In the genomic region with DNA sequence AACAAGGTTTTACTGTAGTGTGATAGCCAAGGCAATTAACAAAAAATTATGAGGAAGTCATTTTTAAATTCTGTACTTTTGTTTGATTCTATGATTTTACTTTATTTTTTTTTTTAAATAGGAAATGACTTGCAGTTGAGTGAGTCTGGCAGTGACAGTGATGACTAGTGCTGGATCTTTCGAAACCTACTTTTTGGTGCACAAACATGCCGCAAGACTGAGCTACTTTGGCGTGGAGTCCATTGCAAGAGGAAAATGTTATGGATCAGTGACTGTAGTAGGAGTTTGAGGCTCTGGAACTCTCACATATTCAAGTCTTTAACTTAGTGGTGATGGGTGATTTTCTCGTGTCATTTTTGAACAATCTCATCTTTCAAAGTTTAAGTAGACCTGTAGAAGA, we compare ENCODE assay signal across 19 cellular contexts. TPM values are rescaled to one million over a fixed set of nuclear protein-coding genes. Genes with fewer than 3 reads are reported as not detected.
DNase-seq lines count a peak whose midpoint lies in the region; TF ChIP-seq lines count a peak whose summit lies in the region.
"Had no signal": no experiment of that assay in that cellular context is flagged by ENCODE, and none has a peak within 500 bp of the region (broad histone marks: within the 10 kb centered on the region; RNA-seq: fewer than 3 reads in every experiment).

No MANE protein-coding gene starts in this region.

- no peak overlapping the region for H3K18ac ChIP-seq in mesenchymal stem cell (ENCODE audit: low read depth in 1 of 2, low read length in 2 of 2)

- H2BK12ac ChIP-seq in mesenchymal stem cell (ENCODE audit: low read length in 2 of 2): no peak overlapping the region

- H3K4me1 ChIP-seq in mesenchymal stem cell (ENCODE audit: control insufficient read depth, insufficient read depth, low read depth, low read length): no peaks in the 10 kb centered on the region
- H3K4me1 ChIP-seq: upper lobe of right lung had no signal

- no peak overlapping the region for H2BK5ac ChIP-seq in mesenchymal stem cell (ENCODE audit: low read depth, low read length, poor library complexity, severe bottlenecking)

- H2BK15ac ChIP-seq in mesenchymal stem cell (ENCODE audit: low read depth, poor library complexity, severe bottlenecking): no peak overlapping the region

- WGBS in mesenchymal stem cell: 95% methylated on average over 3 of the region's 4 CpGs

- H2AFZ ChIP-seq in mesenchymal stem cell (ENCODE audit: low read depth, low read length): no peak overlapping the region
- H2AFZ ChIP-seq: PC-9 had no signal

- H3K79me1 ChIP-seq in mesenchymal stem cell (replicated peaks; ENCODE audit: low read length, poor library complexity, severe bottlenecking): peaks cover 24% of the 10 kb centered on the region

- H3K23ac ChIP-seq in mesenchymal stem cell (ENCODE audit: low read length in 2 of 2): no peak overlapping the region

- H2AK5ac ChIP-seq in mesenchymal stem cell (ENCODE audit: low read length, severe bottlenecking): no peak overlapping the region

- H4K8ac ChIP-seq in mesenchymal stem cell (ENCODE audit: low read length): no peak overlapping the region

- no peak overlapping the region for H3K4me2 ChIP-seq in mesenchymal stem cell (ENCODE audit: low read length, poor library complexity, severe bottlenecking)
- H3K4me2 ChIP-seq: PC-9 had no signal

- H2BK120ac ChIP-seq in mesenchymal stem cell (ENCODE audit: low read depth, low read length): no peak overlapping the region

- no peak overlapping the region for H3K14ac ChIP-seq in mesenchymal stem cell (ENCODE audit: low read length in 2 of 2)

- H3K27ac ChIP-seq in mesenchymal stem cell (ENCODE audit: low read length, poor library complexity, severe bottlenecking): no peak overlapping the region
- H3K27ac ChIP-seq: C4-2B, PC-9, upper lobe of right lung, VCaP had no signal

- no peaks in the 10 kb centered on the region for H3K9me3 ChIP-seq in mesenchymal stem cell (ENCODE audit: control insufficient read depth, low read length)
- H3K9me3 ChIP-seq: upper lobe of right lung had no signal

- H3K36me3 ChIP-seq in mesenchymal stem cell (ENCODE audit: control insufficient read depth in 1 of 2, insufficient read depth in 2 of 2, low read depth in 1 of 2, low read length in 2 of 2): peaks cover 36 to 93% of the 10 kb centered on the region in 2 experiments

- POLR2A ChIA-PET in HEK293T (lab: Yijun Ruan, JAX): no interaction called here

- no peak overlapping the region for H3K4ac ChIP-seq in mesenchymal stem cell (ENCODE audit: low read depth in 1 of 2, low read length in 2 of 2)

- H3K4me3 ChIP-seq in mesenchymal stem cell (ENCODE audit: insufficient read depth in 1 of 2, low read depth in 1 of 2, low read length in 2 of 2): no peak overlapping the region
- H3K4me3 ChIP-seq: PC-9, upper lobe of right lung had no signal

- CTCF ChIA-PET in HEK293T (lab: Yijun Ruan, JAX): no interaction called here

- H4K91ac ChIP-seq in mesenchymal stem cell (ENCODE audit: low read length): no peak overlapping the region

- DNase-seq in AML-193 (lab: John Stamatoyannopoulos, UW): peak; percentile 81 to 85
- peak; percentile 60 for DNase-seq in HS-5 (ENCODE audit: low read depth)
- peak; percentile 38 for DNase-seq in amniotic epithelial cell (ENCODE audit: low read depth)
- DNase-seq in mesenchymal stem cell: peak; percentile 16
- no peak for DNase-seq in HEK293T (ENCODE audit: extremely low spot score)
- no peak for DNase-seq in DMS153 (lab: John Stamatoyannopoulos, UW)
- no peak for DNase-seq in NCI-H2107 (lab: John Stamatoyannopoulos, UW)
- DNase-seq: activated CD8-positive, alpha-beta memory T cell treated with anti-CD3 and anti-CD28 coated beads, Interleukin-2, amount 10 ng/mL, durations not matched to agents 7 days and 5 days; activated naive CD4-positive, alpha-beta T cell treated with Interleukin-2 at 50 U/mL for 16 hours; DND-41; effector CD4-positive, alpha-beta T cell; KG1; NCI-H146; NCI-H524; PC-9; stimulated activated CD4-positive, alpha-beta T cell treated with anti-CD3 and anti-CD28 coated beads, Interleukin-4, amount 100 ng/mL, for 24 hours; upper lobe of right lung had no signal

- H3K9ac ChIP-seq in mesenchymal stem cell (ENCODE audit: low read length): peak overlapping the region; percentile 74

- no peaks in the 10 kb centered on the region for H3K27me3 ChIP-seq in mesenchymal stem cell (ENCODE audit: control insufficient read depth in 1 of 2, insufficient read depth in 1 of 2, low read length in 2 of 2)
- H3K27me3 ChIP-seq: upper lobe of right lung had no signal

TF ChIP-seq in HEK293T, 16 proteins besides CTCF, POLR2A, EP300 and RAD21:
- TF ChIP-seq CTBP1 (IDR thresholded peaks at IDR 0.05; ENCODE audit: borderline replicate concordance) (no peak), FOXM1 (IDR thresholded peaks at IDR 0.05; ENCODE audit: borderline replicate concordance) (no peak), FOXK2 (IDR thresholded peaks at IDR 0.05) (no peak), BHLHE40 (IDR thresholded peaks at IDR 0.05; ENCODE audit: borderline replicate concordance) (no peak), NFRKB (IDR thresholded peaks at IDR 0.05) (no peak), ZNF384 (IDR thresholded peaks at IDR 0.05) (no peak), SUZ12 (IDR thresholded peaks at IDR 0.05) (no peak), TARDBP (IDR thresholded peaks at IDR 0.05) (no peak), LEF1 (IDR thresholded peaks at IDR 0.05; ENCODE audit: borderline replicate concordance) (no peak), ARNT (IDR thresholded peaks at IDR 0.05) (no peak), L3MBTL2 (conservative IDR thresholded peaks at IDR 0.05) (no peak), ELF4 (IDR thresholded peaks at IDR 0.05) (no peak), FOXA1 (IDR thresholded peaks at IDR 0.05) (no peak), HDGF (IDR thresholded peaks at IDR 0.05; ENCODE audit: borderline replicate concordance) (no peak), SP1 (IDR thresholded peaks at IDR 0.05) (no peak)
- TF ChIP-seq, protein P1, sequence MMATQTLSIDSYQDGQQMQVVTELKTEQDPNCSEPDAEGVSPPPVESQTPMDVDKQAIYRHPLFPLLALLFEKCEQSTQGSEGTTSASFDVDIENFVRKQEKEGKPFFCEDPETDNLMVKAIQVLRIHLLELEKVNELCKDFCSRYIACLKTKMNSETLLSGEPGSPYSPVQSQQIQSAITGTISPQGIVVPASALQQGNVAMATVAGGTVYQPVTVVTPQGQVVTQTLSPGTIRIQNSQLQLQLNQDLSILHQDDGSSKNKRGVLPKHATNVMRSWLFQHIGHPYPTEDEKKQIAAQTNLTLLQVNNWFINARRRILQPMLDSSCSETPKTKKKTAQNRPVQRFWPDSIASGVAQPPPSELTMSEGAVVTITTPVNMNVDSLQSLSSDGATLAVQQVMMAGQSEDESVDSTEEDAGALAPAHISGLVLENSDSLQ (IDR thresholded peaks at IDR 0.05): no peak

RNA-seq across cellular contexts. Expression of a gene that starts 11.6 kb away (rescaled TPM):
- 11.7 TPM for polyA plus RNA-seq in mesenchymal stem cell (2013, experiment 1 of 2)
- polyA plus RNA-seq in mesenchymal stem cell (2013, experiment 2 of 2): 11.0 TPM

RNA-seq across cellular contexts. Expression of a gene that starts 11.6 kb away (rescaled TPM):
- 19.3 TPM for polyA plus RNA-seq in mesenchymal stem cell (2013, experiment 1 of 2)
- 18.8 TPM for polyA plus RNA-seq in mesenchymal stem cell (2013, experiment 2 of 2)

Comparison
In these comparisons a context has a peak if more than half of its experiments do, and no peak if none do; other contexts are left out.
1. DNase-seq: peak in AML-193 (2 of 2), HS-5 (single experiment), amniotic epithelial cell (single experiment) and mesenchymal stem cell (single experiment); none in HEK293T (single experiment), DMS153 (single experiment) and NCI-H2107 (single experiment).